ENCODE assay signal across 10 cellular contexts in the genomic region with DNA sequence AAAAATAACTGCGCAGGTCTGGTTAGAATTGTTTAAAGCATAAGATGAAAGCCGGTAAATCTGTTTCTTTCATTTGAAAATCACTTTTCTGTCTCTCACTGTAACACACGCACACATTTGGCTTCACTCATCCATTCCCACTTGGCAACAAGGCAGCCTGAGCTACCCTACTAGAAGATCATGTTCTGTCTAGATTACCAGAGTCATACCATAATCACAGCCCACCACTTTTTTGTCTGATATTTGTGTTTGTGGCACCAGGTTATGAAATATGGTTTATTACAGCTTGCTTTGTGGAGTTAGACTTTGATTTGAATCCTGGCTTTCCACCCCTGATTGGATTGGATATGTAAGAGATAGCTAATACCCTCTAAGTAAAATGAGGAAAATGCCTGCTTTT. TPM values are rescaled to one million over a fixed set of nuclear protein-coding genes. Genes with fewer than 3 reads are reported as not detected.
DNase-seq lines count a peak whose midpoint lies in the region; ATAC-seq, FAIRE-seq and TF ChIP-seq lines count a peak whose summit lies in the region.
"Had no signal": no experiment of that assay in that cellular context is flagged by ENCODE, and none has a peak within 500 bp of the region (broad histone marks: within the 10 kb centered on the region; RNA-seq: fewer than 3 reads in every experiment).

No MANE protein-coding gene starts in this region.

- H3K14ac ChIP-seq in mesenchymal stem cell (ENCODE audit: low read length in 2 of 2): no peak overlapping the region

- WGBS in A549 (ENCODE audit: missing lambda C conversion rate): 83% methylated on average over 3 of the region's 3 CpGs
- whole genome bisulfite sequencing in mesenchymal stem cell: 83% methylated on average over 2 of the region's 3 CpGs

- DNase-seq in A549 (ENCODE audit: low read depth in 1 of 2, low spot score in 1 of 2): no peak
- DNase-seq in GM19239 (ENCODE audit: insufficient read length, low spot score): no peak
- DNase-seq in ascending aorta (ENCODE audit: low spot score in 2 of 2): peak in 1 of 2 donors; percentile 64
- peak; percentile 28 for DNase-seq in mesenchymal stem cell
- no peak for DNase-seq in substantia nigra (lab: John Stamatoyannopoulos, UW)
- DNase-seq: NCI-H2029 had no signal

- peak overlapping the region; percentile 39 for H2AK5ac ChIP-seq in mesenchymal stem cell (ENCODE audit: low read length, severe bottlenecking)

- peak overlapping the region; percentile 68 for H3K4me3 ChIP-seq in A549
- H3K4me3 ChIP-seq in ascending aorta: peak overlapping the region; percentile 78 to 84
- peak overlapping the region in 1 of 2 experiments; percentile 91 for H3K4me3 ChIP-seq in mesenchymal stem cell (ENCODE audit: insufficient read depth in 1 of 2, low read depth in 1 of 2, low read length in 2 of 2)

- ATAC-seq in A549 (no peak), GM21526 (IDR thresholded peaks at IDR 0.05; ENCODE audit: low FRiP score, unreplicated experiment) (no peak), HG03108 (IDR thresholded peaks at IDR 0.05; ENCODE audit: unreplicated experiment) (no peak), HG03095 (IDR thresholded peaks at IDR 0.05; ENCODE audit: unreplicated experiment) (no peak)
- ATAC-seq: left lobe of liver had no signal

- no peak overlapping the region for H2BK15ac ChIP-seq in mesenchymal stem cell (ENCODE audit: low read depth, poor library complexity, severe bottlenecking)

- no peak overlapping the region for H3K23ac ChIP-seq in mesenchymal stem cell (ENCODE audit: low read length in 2 of 2)

- no peak overlapping the region for H2BK120ac ChIP-seq in mesenchymal stem cell (ENCODE audit: low read depth, low read length)

- peak overlapping the region; percentile 1 to 99; a peak in 4 of 6 replicates for H3K27ac ChIP-seq in A549
- H3K27ac ChIP-seq in ascending aorta: peak overlapping the region; percentile 97
- H3K27ac ChIP-seq in mesenchymal stem cell (ENCODE audit: low read length, poor library complexity, severe bottlenecking): no peak overlapping the region
- H3K27ac ChIP-seq in substantia nigra (ENCODE audit: low read depth, low read length, poor library complexity, severe bottlenecking): no peak overlapping the region

- TF ChIP-seq POLR2A in A549 (IDR thresholded peaks at IDR 0.05; ENCODE audit: low read length): no peak

- TF ChIP-seq EP300 in A549 (IDR thresholded peaks at IDR 0.05): no peak

- CTCF ChIA-PET in A549 (lab: Yijun Ruan, JAX): interaction anchor here (2.1 kb wide), 1 partner anchor 122 kb away, joined by 12 read pairs; no protein-coding TSS in a partner anchor

- H2BK12ac ChIP-seq in mesenchymal stem cell (ENCODE audit: low read length in 2 of 2): no peak overlapping the region

- H4K91ac ChIP-seq in mesenchymal stem cell (ENCODE audit: low read length): no peak overlapping the region

- no peak overlapping the region for H2BK5ac ChIP-seq in mesenchymal stem cell (ENCODE audit: low read depth, low read length, poor library complexity, severe bottlenecking)

- H3K27me3 ChIP-seq in ascending aorta: no peaks in the 10 kb centered on the region
- no peaks in the 10 kb centered on the region for H3K27me3 ChIP-seq in mesenchymal stem cell (ENCODE audit: control insufficient read depth in 1 of 2, insufficient read depth in 1 of 2, low read length in 2 of 2)

- H3K36me3 ChIP-seq in ascending aorta: no peaks in the 10 kb centered on the region
- H3K36me3 ChIP-seq in mesenchymal stem cell (ENCODE audit: control insufficient read depth in 1 of 2, insufficient read depth in 2 of 2, low read depth in 1 of 2, low read length in 2 of 2): no peaks in the 10 kb centered on the region

- no peak for FAIRE-seq in A549 (lab: Jason Lieb, UNC)
- FAIRE-seq in GM19239 (lab: Jason Lieb, UNC): peak; percentile 59

- H3K79me1 ChIP-seq in mesenchymal stem cell (replicated peaks; ENCODE audit: low read length, poor library complexity, severe bottlenecking): peaks cover 3% of the 10 kb centered on the region

- TF ChIP-seq CTCF in A549 (IDR thresholded peaks at IDR 0.05) (no peak), ascending aorta (IDR thresholded peaks at IDR 0.05) (no peak)

- H3K18ac ChIP-seq in mesenchymal stem cell (ENCODE audit: low read depth in 1 of 2, low read length in 2 of 2): no peak overlapping the region

- peak overlapping the region; percentile 99 for H3K9ac ChIP-seq in mesenchymal stem cell (ENCODE audit: low read length)

- H3K9me3 ChIP-seq in A549 (no peaks in the 10 kb centered on the region), ascending aorta (no peaks in the 10 kb centered on the region), mesenchymal stem cell (ENCODE audit: control insufficient read depth, low read length) (no peaks in the 10 kb centered on the region)

- H3K4me1 ChIP-seq in A549 (peaks cover 50% of the 10 kb centered on the region), ascending aorta (peaks cover 3 to 30% of the 10 kb centered on the region in 2 donors), mesenchymal stem cell (ENCODE audit: control insufficient read depth, insufficient read depth, low read depth, low read length) (peaks cover 5% of the 10 kb centered on the region)

- POLR2A ChIA-PET in A549 (lab: Yijun Ruan, JAX): interaction anchor here (0.7 kb wide), 1 partner anchor 1418 kb away, joined by 4 read pairs; a partner anchor contains a TSS

- TF ChIP-seq RAD21 in A549 (conservative IDR thresholded peaks at IDR 0.05 in 1 of 2, IDR thresholded peaks at IDR 0.05 in 1 of 2): no peak

- H3K4ac ChIP-seq in mesenchymal stem cell (ENCODE audit: low read depth in 1 of 2, low read length in 2 of 2): no peak overlapping the region

- intact Hi-C loops in ascending aorta (cut with DNase I): loop anchor here (5.0 to 10.0 kb wide), 2 partner anchors 214 to 792 kb away; a partner anchor contains a TSS

- no peak overlapping the region for H4K8ac ChIP-seq in mesenchymal stem cell (ENCODE audit: low read length)

- peak overlapping the region; percentile 81 for H3K4me2 ChIP-seq in A549
- H3K4me2 ChIP-seq in mesenchymal stem cell (ENCODE audit: low read length, poor library complexity, severe bottlenecking): peak overlapping the region; percentile 63

- H2AFZ ChIP-seq in mesenchymal stem cell (ENCODE audit: low read depth, low read length): no peak overlapping the region

TF ChIP-seq in A549, 52 proteins besides CTCF, POLR2A, EP300 and RAD21 (continues in another document):
- TF ChIP-seq, protein P1, sequence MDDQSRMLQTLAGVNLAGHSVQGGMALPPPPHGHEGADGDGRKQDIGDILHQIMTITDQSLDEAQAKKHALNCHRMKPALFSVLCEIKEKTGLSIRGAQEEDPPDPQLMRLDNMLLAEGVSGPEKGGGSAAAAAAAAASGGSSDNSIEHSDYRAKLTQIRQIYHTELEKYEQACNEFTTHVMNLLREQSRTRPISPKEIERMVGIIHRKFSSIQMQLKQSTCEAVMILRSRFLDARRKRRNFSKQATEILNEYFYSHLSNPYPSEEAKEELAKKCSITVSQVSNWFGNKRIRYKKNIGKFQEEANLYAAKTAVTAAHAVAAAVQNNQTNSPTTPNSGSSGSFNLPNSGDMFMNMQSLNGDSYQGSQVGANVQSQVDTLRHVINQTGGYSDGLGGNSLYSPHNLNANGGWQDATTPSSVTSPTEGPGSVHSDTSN (IDR thresholded peaks at IDR 0.05): no peak
- no peak for TF ChIP-seq KDM1A (IDR thresholded peaks at IDR 0.05; ENCODE audit: low read depth)
- no peak for TF ChIP-seq MAZ (IDR thresholded peaks at IDR 0.05; ENCODE audit: borderline replicate concordance, low read depth, low read length)
- TF ChIP-seq, protein P2, sequence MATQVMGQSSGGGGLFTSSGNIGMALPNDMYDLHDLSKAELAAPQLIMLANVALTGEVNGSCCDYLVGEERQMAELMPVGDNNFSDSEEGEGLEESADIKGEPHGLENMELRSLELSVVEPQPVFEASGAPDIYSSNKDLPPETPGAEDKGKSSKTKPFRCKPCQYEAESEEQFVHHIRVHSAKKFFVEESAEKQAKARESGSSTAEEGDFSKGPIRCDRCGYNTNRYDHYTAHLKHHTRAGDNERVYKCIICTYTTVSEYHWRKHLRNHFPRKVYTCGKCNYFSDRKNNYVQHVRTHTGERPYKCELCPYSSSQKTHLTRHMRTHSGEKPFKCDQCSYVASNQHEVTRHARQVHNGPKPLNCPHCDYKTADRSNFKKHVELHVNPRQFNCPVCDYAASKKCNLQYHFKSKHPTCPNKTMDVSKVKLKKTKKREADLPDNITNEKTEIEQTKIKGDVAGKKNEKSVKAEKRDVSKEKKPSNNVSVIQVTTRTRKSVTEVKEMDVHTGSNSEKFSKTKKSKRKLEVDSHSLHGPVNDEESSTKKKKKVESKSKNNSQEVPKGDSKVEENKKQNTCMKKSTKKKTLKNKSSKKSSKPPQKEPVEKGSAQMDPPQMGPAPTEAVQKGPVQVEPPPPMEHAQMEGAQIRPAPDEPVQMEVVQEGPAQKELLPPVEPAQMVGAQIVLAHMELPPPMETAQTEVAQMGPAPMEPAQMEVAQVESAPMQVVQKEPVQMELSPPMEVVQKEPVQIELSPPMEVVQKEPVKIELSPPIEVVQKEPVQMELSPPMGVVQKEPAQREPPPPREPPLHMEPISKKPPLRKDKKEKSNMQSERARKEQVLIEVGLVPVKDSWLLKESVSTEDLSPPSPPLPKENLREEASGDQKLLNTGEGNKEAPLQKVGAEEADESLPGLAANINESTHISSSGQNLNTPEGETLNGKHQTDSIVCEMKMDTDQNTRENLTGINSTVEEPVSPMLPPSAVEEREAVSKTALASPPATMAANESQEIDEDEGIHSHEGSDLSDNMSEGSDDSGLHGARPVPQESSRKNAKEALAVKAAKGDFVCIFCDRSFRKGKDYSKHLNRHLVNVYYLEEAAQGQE (IDR thresholded peaks at IDR 0.05): no peak
- TF ChIP-seq CBX2 (IDR thresholded peaks at IDR 0.05; ENCODE audit: borderline replicate concordance, low read depth): no peak

RNA-seq across cellular contexts. Expression of a gene that starts 2.2 kb away (rescaled TPM):
- 75.6 and 97.6 TPM in 2 replicates for polyA plus RNA-seq in A549 (2011; rRNA removed)
- polyA plus RNA-seq in A549 (2012; cell fraction: cytosol; rRNA removed): 13.1 and 15.8 TPM in 2 replicates
- 8.5 and 12.9 TPM in 2 replicates for polyA plus RNA-seq in A549 (2012; cell fraction: nucleus; rRNA removed)
- 54.7 to 60.4 TPM (median 56.4 TPM) in 3 replicates for polyA plus RNA-seq in A549 (2017; fragmentation: RNase III; extraction: RNeasy Plus Mini Kit Qiagen cat#74134 plus additional on column Dnase treatment)
- polyA minus RNA-seq in A549 (2011; rRNA and poly(A)+ RNA removed): 26.0 and 26.6 TPM in 2 replicates
- total RNA-seq in ascending aorta: 25.5 TPM
- 68.2 TPM for polyA plus RNA-seq in mesenchymal stem cell (2013, experiment 1 of 2)
- polyA plus RNA-seq in mesenchymal stem cell (2013, experiment 2 of 2): 72.2 TPM

RNA-seq across cellular contexts. Expression of a gene that starts 53.4 kb away (rescaled TPM):
- polyA plus RNA-seq in A549 (2011; rRNA removed) (148 and 179 TPM in 2 replicates), A549 (2017; fragmentation: RNase III; extraction: RNeasy Plus Mini Kit Qiagen cat#74134 plus additional on column Dnase treatment) (142 to 159 TPM (median 158 TPM) in 3 replicates)
- 28.9 and 32.7 TPM in 2 replicates for polyA plus RNA-seq in A549 (2012; cell fraction: cytosol; rRNA removed)
- 19.4 and 35.2 TPM in 2 replicates for polyA plus RNA-seq in A549 (2012; cell fraction: nucleus; rRNA removed)
- 59.4 and 64.1 TPM in 2 replicates for polyA minus RNA-seq in A549 (2011; rRNA and poly(A)+ RNA removed)
- total RNA-seq in ascending aorta: 88.9 TPM
- 99.9 TPM for polyA plus RNA-seq in mesenchymal stem cell (2013, experiment 1 of 2)
- polyA plus RNA-seq in mesenchymal stem cell (2013, experiment 2 of 2): 101 TPM

Comparison
In these comparisons a context has a peak if more than half of its experiments do, and no peak if none do; other contexts are left out.
1. H3K27ac ChIP-seq: peak in A549 (2 of 2) and ascending aorta (2 of 2); none in mesenchymal stem cell (single experiment) and substantia nigra (single experiment).